14 cellular contexts compared by ENCODE assay signal in the genomic region with DNA sequence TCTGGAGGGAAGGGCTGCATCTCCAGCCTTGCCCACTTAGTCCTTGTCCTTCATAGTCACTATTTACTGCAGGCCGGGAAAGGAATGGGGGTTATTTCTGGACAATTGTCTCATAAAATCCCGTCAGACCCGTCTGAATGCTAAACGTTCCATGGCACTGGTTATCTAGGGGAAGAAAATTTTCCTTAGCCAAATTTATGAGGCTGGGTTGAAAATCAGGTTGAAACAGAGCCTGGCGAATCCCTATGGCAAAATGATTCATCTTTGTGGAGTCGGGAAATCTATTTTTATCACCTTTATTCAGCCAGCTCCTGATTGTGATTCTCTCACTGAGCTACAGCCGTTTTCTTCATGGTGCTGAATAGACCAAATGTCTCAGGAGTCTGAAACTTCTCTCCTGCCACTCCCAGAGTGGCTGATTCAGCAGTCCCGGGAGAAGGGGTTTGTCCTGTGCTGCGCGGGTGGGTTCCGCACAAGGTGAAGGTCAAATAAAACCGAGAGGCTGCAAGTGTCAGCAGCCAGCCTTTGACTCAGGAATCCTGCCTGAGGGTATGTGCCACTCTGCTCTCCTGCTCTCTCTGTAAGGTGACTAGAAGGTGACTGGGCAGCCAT. TPM values are rescaled to one million over a fixed set of nuclear protein-coding genes. Genes with fewer than 3 reads are reported as not detected.
DNase-seq lines count a peak whose midpoint lies in the region; ATAC-seq and TF ChIP-seq lines count a peak whose summit lies in the region.
"Had no signal": no experiment of that assay in that cellular context is flagged by ENCODE, and none has a peak within 500 bp of the region (broad histone marks: within the 10 kb centered on the region; RNA-seq: fewer than 3 reads in every experiment).

No MANE protein-coding gene starts in this region.

- no TSS peak for BruUV-seq in PC-3 (replicated peaks; lab: Mats Ljungman, UMichigan)

- no peaks in the 10 kb centered on the region for H4K20me1 ChIP-seq in PC-3 (ENCODE audit: low read length)

- CTCF ChIA-PET in PC-3 (lab: Charles Lee): no interaction called here

- H3K79me2 ChIP-seq in PC-3 (ENCODE audit: low read length): no peaks in the 10 kb centered on the region

- peak overlapping the region; percentile 58 for H2AFZ ChIP-seq in PC-3 (ENCODE audit: low read length)

- H3K36me3 ChIP-seq in PC-3 (ENCODE audit: low read depth, low read length): no peaks in the 10 kb centered on the region
- H3K36me3 ChIP-seq in muscle layer of duodenum (ENCODE audit: control insufficient read depth in 1 of 2, insufficient read depth in 2 of 2, low read length in 2 of 2): no peaks in the 10 kb centered on the region
- H3K36me3 ChIP-seq in upper lobe of left lung: no peaks in the 10 kb centered on the region

- H3K4me1 Mint-ChIP-seq in immature natural killer cell: no peaks in the 10 kb centered on the region
- H3K4me1 Mint-ChIP-seq in T-helper 2 cell treated with Interferon-gamma antibody and Interleukin-4, amounts not matched to agents 5 μg/mL and 100 μg/mL, for 36 hours (ENCODE audit: low read depth): no peaks in the 10 kb centered on the region
- H3K4me1 Mint-ChIP-seq: stimulated activated naive B cell treated with anti-CD40 and anti-IgM and Interleukin-4, amounts not matched to agents 10 μg/mL and 1 μg/mL and 100 μg/mL, for 72 hours had no signal

- TF ChIP-seq EP300 in upper lobe of left lung (IDR thresholded peaks at IDR 0.05): no peak

- H3K9me3 Mint-ChIP-seq in immature natural killer cell: peaks cover 0 to 7% (median 2%) of the 10 kb centered on the region in 6 donors
- no peaks in the 10 kb centered on the region for H3K9me3 Mint-ChIP-seq in T-helper 2 cell treated with Interferon-gamma antibody and Interleukin-4, amounts not matched to agents 5 μg/mL and 100 μg/mL, for 36 hours
- H3K9me3 Mint-ChIP-seq: stimulated activated naive B cell treated with anti-CD40 and anti-IgM and Interleukin-4, amounts not matched to agents 10 μg/mL and 1 μg/mL and 100 μg/mL, for 72 hours had no signal

- peak overlapping the region; percentile 62 for H3K27ac ChIP-seq in PC-3 (ENCODE audit: low read length)
- H3K27ac ChIP-seq in muscle layer of duodenum (ENCODE audit: low read length): peak overlapping the region; percentile 12
- peak overlapping the region; percentile 57 to 86 (median 64) for H3K27ac ChIP-seq in upper lobe of left lung

- no peaks in the 10 kb centered on the region for H3K36me3 Mint-ChIP-seq in immature natural killer cell
- no peaks in the 10 kb centered on the region for H3K36me3 Mint-ChIP-seq in T-helper 2 cell treated with Interferon-gamma antibody and Interleukin-4, amounts not matched to agents 5 μg/mL and 100 μg/mL, for 36 hours (ENCODE audit: low read depth)
- H3K36me3 Mint-ChIP-seq: stimulated activated naive B cell treated with anti-CD40 and anti-IgM and Interleukin-4, amounts not matched to agents 10 μg/mL and 1 μg/mL and 100 μg/mL, for 72 hours had no signal

- peaks cover 6% of the 10 kb centered on the region for H3F3A ChIP-seq in PC-3 (ENCODE audit: low read length, unreplicated experiment)

- peaks cover 22% of the 10 kb centered on the region for H3K4me1 ChIP-seq in PC-3 (ENCODE audit: insufficient read depth, low read length)
- H3K4me1 ChIP-seq in muscle layer of duodenum (ENCODE audit: control insufficient read depth in 1 of 2, insufficient read depth in 2 of 2, low read length in 2 of 2): peaks cover 0 to 8% of the 10 kb centered on the region in 2 donors
- H3K4me1 ChIP-seq in upper lobe of left lung: peaks cover 11 to 48% (median 22%) of the 10 kb centered on the region in 4 donors

- H3K9me3 ChIP-seq in PC-3 (ENCODE audit: low read length): no peaks in the 10 kb centered on the region
- no peaks in the 10 kb centered on the region for H3K9me3 ChIP-seq in muscle layer of duodenum (ENCODE audit: control insufficient read depth in 1 of 2, low read length in 2 of 2)
- no peaks in the 10 kb centered on the region for H3K9me3 ChIP-seq in upper lobe of left lung

- H3K27me3 ChIP-seq in PC-3 (ENCODE audit: low read length): no peaks in the 10 kb centered on the region
- H3K27me3 ChIP-seq in muscle layer of duodenum (ENCODE audit: low read depth, low read length): no peaks in the 10 kb centered on the region
- no peaks in the 10 kb centered on the region for H3K27me3 ChIP-seq in upper lobe of left lung

- POLR2A ChIA-PET in PC-3 (lab: Charles Lee; ENCODE audit: unreplicated experiment): no interaction called here

- intact Hi-C loops in PC-3 (cut with micrococcal nuclease): no loop called here

- no peaks in the 10 kb centered on the region for H3K27me3 Mint-ChIP-seq in immature natural killer cell (ENCODE audit: low read depth in 3 of 3)
- no peaks in the 10 kb centered on the region for H3K27me3 Mint-ChIP-seq in T-helper 2 cell treated with Interferon-gamma antibody and Interleukin-4, amounts not matched to agents 5 μg/mL and 100 μg/mL, for 36 hours (ENCODE audit: low read depth)

- TF ChIP-seq CTCF in PC-3 (conservative IDR thresholded peaks at IDR 0.05; ENCODE audit: low read depth, low read length): no peak
- TF ChIP-seq CTCF in epithelial cell of esophagus (IDR thresholded peaks at IDR 0.05; ENCODE audit: insufficient read depth, low read depth, low read length, missing control alignments): no peak
- no peak for TF ChIP-seq CTCF in upper lobe of left lung (IDR thresholded peaks at IDR 0.05)

- DNase-seq in PC-3 (peak; percentile 74), epithelial cell of esophagus (ENCODE audit: low read depth) (peak; percentile 47), upper lobe of left lung (no peak), HuH-7 (ENCODE audit: low spot score) (no peak), immature natural killer cell (no peak)
- DNase-seq in T-helper 2 cell treated with Interferon-gamma antibody and Interleukin-4, amounts not matched to agents 5 μg/mL and 100 μg/mL, for 36 hours (ENCODE audit: low spot score): no peak
- DNase-seq: activated CD4-positive, alpha-beta T cell treated with anti-CD3 and anti-CD28 coated beads for 4 hours; activated naive CD4-positive, alpha-beta T cell; left colon; NCI-H187; stimulated activated CD4-positive, alpha-beta T cell treated with anti-CD3 and anti-CD28 coated beads, Interleukin-12 subunit alpha, Interleukin-12 subunit beta, amount 100 ng/mL, for 4 hours; stimulated activated naive B cell treated with anti-CD40 and anti-IgM and Interleukin-4, amounts not matched to agents 10 μg/mL and 1 μg/mL and 100 μg/mL, for 72 hours had no signal

- H3K9ac ChIP-seq in PC-3 (ENCODE audit: low read length): no peak overlapping the region

- 0 out of 2 replicates have a peak, but pooled peaks have one; percentile 18 for ATAC-seq in PC-3
- peak in 1 of 2 donors; percentile 77 for ATAC-seq in upper lobe of left lung (ENCODE audit: low FRiP score in 2 of 2)
- no peak for ATAC-seq in GM19455 (IDR thresholded peaks at IDR 0.05; ENCODE audit: unreplicated experiment)
- ATAC-seq: left colon; stimulated activated naive B cell treated with anti-CD40 and anti-IgM and Interleukin-4, amounts not matched to agents 10 μg/mL and 1 μg/mL and 100 μg/mL, for 72 hours had no signal

- 69 to 73% methylated on average over 12 of the region's 12 CpGs for WGBS in upper lobe of left lung, 2 donors

- H3K27ac Mint-ChIP-seq in immature natural killer cell: no peak overlapping the region
- no peak overlapping the region for H3K27ac Mint-ChIP-seq in T-helper 2 cell treated with Interferon-gamma antibody and Interleukin-4, amounts not matched to agents 5 μg/mL and 100 μg/mL, for 36 hours
- H3K27ac Mint-ChIP-seq: stimulated activated naive B cell treated with anti-CD40 and anti-IgM and Interleukin-4, amounts not matched to agents 10 μg/mL and 1 μg/mL and 100 μg/mL, for 72 hours had no signal

- H3K4me2 ChIP-seq in PC-3 (ENCODE audit: low read length): peak overlapping the region; percentile 78

- H3K4me3 Mint-ChIP-seq in immature natural killer cell: no peak overlapping the region
- H3K4me3 Mint-ChIP-seq in T-helper 2 cell treated with Interferon-gamma antibody and Interleukin-4, amounts not matched to agents 5 μg/mL and 100 μg/mL, for 36 hours: no peak overlapping the region
- H3K4me3 Mint-ChIP-seq: stimulated activated naive B cell treated with anti-CD40 and anti-IgM and Interleukin-4, amounts not matched to agents 10 μg/mL and 1 μg/mL and 100 μg/mL, for 72 hours had no signal

- H3K4me3 ChIP-seq in PC-3 (ENCODE audit: low read length) (peak overlapping the region; percentile 48; the same call in 1 of the 2 replicates), epithelial cell of esophagus (ENCODE audit: low read length) (no peak overlapping the region), muscle layer of duodenum (ENCODE audit: low read depth in 1 of 2, low read length in 2 of 2) (no peak overlapping the region), upper lobe of left lung (peak overlapping the region in 3 of 4 donors; percentile 23 to 40 (median 31))

- no peak for TF ChIP-seq POLR2A in upper lobe of left lung (IDR thresholded peaks at IDR 0.05)

- no peaks in the 10 kb centered on the region; the same call in 1 of the 2 replicates for H3K9me2 ChIP-seq in PC-3 (replicated peaks; ENCODE audit: low read length)

RNA-seq across cellular contexts. Expression of a gene that starts 1.0 kb away (rescaled TPM):
- total RNA-seq in PC-3 (2014; rRNA removed): 19.7 and 27.1 TPM in 2 replicates
- 100 to 1,000 TPM; 231 to 598 (median 331) TPM for total RNA-seq in upper lobe of left lung
- polyA plus RNA-seq in immature natural killer cell: not detected

Comparison
In these comparisons a context has a peak if more than half of its experiments do, and no peak if none do; other contexts are left out.
1. DNase-seq: peak in PC-3 (single experiment) and epithelial cell of esophagus (single experiment); none in upper lobe of left lung (0 of 2), HuH-7 (single experiment), immature natural killer cell (0 of 3) and T-helper 2 cell treated with Interferon-gamma antibody and Interleukin-4, amounts not matched to agents 5 μg/mL and 100 μg/mL, for 36 hours (single experiment).
2. H3K27ac ChIP-seq: peak in every context shown above with its lines; median percentile 64 in upper lobe of left lung; 62 in PC-3; 12 in muscle layer of duodenum.
3. H3K4me3 ChIP-seq: peak in PC-3 (single experiment) and upper lobe of left lung (3 of 4); none in epithelial cell of esophagus (single experiment) and muscle layer of duodenum (0 of 2).